Comparison of ENCODE assay signal across 24 cellular contexts in genomic region chr19:50928841-50929240, GRCh38. TPM values are rescaled to one million over a fixed set of nuclear protein-coding genes. Genes with fewer than 3 reads are reported as not detected.
"Had no signal": no experiment of that assay in that cellular context is flagged by ENCODE, and none has a peak within 500 bp of the region (broad histone marks: within the 10 kb centered on the region; RNA-seq: fewer than 3 reads in every experiment).

No MANE protein-coding gene starts in this region.

- ATAC-seq: gastroesophageal sphincter; heart left ventricle; naive thymus-derived CD8-positive, alpha-beta T cell; right lobe of liver; stimulated activated effector memory CD8-positive, alpha-beta T cell treated with anti-CD3 and anti-CD28 coated beads, Interleukin-12 subunit alpha, Interleukin-12 subunit beta, amount 100 ng/mL, for 72 hours had no signal

- H3K27me3 ChIP-seq: vagina had no signal

- H3K27ac ChIP-seq: cardiac muscle cell, esophagus muscularis mucosa, gastroesophageal sphincter, heart left ventricle, right lobe of liver, stomach, vagina had no signal

- H3K9me3 ChIP-seq: esophagus muscularis mucosa, gastroesophageal sphincter, heart left ventricle, right lobe of liver, stomach, vagina had no signal

- DNase-seq: activated CD4-positive, alpha-beta T cell treated with anti-CD3 and anti-CD28 coated beads, Interleukin-2, amount 50 U/mL, for 48 hours; amniotic stem cell; effector memory CD4-positive, alpha-beta T cell; heart left ventricle; immature natural killer cell; kidney glomerular epithelial cell; naive thymus-derived CD8-positive, alpha-beta T cell; right lobe of liver; small intestine; stimulated activated CD4-positive, alpha-beta T cell treated with anti-CD3 and anti-CD28 coated beads, Interleukin-4, amount 100 ng/mL, for 24 hours; stomach; trophoblast cell had no signal

- H3K36me3 ChIP-seq: cardiac muscle cell, esophagus muscularis mucosa, gastroesophageal sphincter, heart left ventricle, right lobe of liver, stomach, vagina had no signal

- H3K4me3 ChIP-seq: cardiac muscle cell, esophagus muscularis mucosa, gastroesophageal sphincter, heart left ventricle, right lobe of liver, stomach, vagina had no signal

- H3K4me1 ChIP-seq: esophagus muscularis mucosa, gastroesophageal sphincter, heart left ventricle, right lobe of liver, stomach, vagina had no signal

RNA-seq across cellular contexts. Expression of gene KLK4, which starts 17.6 kb away (rescaled TPM):
- total RNA-seq: activated T-helper 1 cell treated with anti-CD3 and anti-CD28 coated beads, Interleukin-12 subunit alpha, Interleukin-12 subunit beta, Interleukin-2, Interleukin-4 antibody, amounts not matched to agents 30 ng/mL and 10 ng/mL and 1 ng/mL, durations not matched to agents 14 hours and 24 hours and 36 hours; cardiac muscle cell; chondrocyte; endothelial cell of umbilical vein; esophagus muscularis mucosa; gastroesophageal sphincter; heart left ventricle; liver; naive thymus-derived CD8-positive, alpha-beta T cell; osteocyte; pulmonary artery endothelial cell; right lobe of liver; stomach; temporal lobe; vagina had no signal
- polyA plus RNA-seq: cardiac muscle cell; endothelial cell of umbilical vein; heart left ventricle; immature natural killer cell; liver; naive thymus-derived CD8-positive, alpha-beta T cell; small intestine; stomach had no signal

RNA-seq across cellular contexts. Expression of gene KLK5, which starts 24.0 kb away (rescaled TPM):
- total RNA-seq: activated T-helper 1 cell treated with anti-CD3 and anti-CD28 coated beads, Interleukin-12 subunit alpha, Interleukin-12 subunit beta, Interleukin-2, Interleukin-4 antibody, amounts not matched to agents 30 ng/mL and 10 ng/mL and 1 ng/mL, durations not matched to agents 14 hours and 24 hours and 36 hours; cardiac muscle cell; endothelial cell of umbilical vein; esophagus muscularis mucosa; liver; naive thymus-derived CD8-positive, alpha-beta T cell; osteocyte; pulmonary artery endothelial cell; right lobe of liver; stomach; temporal lobe had no signal
- polyA plus RNA-seq: cardiac muscle cell; endothelial cell of umbilical vein; heart left ventricle; immature natural killer cell; liver; naive thymus-derived CD8-positive, alpha-beta T cell had no signal

RNA-seq across cellular contexts. Expression of gene KLK6, which starts 40.5 kb away (rescaled TPM):
- total RNA-seq: activated T-helper 1 cell treated with anti-CD3 and anti-CD28 coated beads, Interleukin-12 subunit alpha, Interleukin-12 subunit beta, Interleukin-2, Interleukin-4 antibody, amounts not matched to agents 30 ng/mL and 10 ng/mL and 1 ng/mL, durations not matched to agents 14 hours and 24 hours and 36 hours; chondrocyte; endothelial cell of umbilical vein; esophagus muscularis mucosa; heart left ventricle; liver; naive thymus-derived CD8-positive, alpha-beta T cell; osteocyte; pulmonary artery endothelial cell; right lobe of liver; stomach had no signal
- polyA plus RNA-seq: heart left ventricle; immature natural killer cell; liver; naive thymus-derived CD8-positive, alpha-beta T cell had no signal

RNA-seq across cellular contexts. Expression of gene KLK7, which starts 54.9 kb away (rescaled TPM):
- total RNA-seq: activated T-helper 1 cell treated with anti-CD3 and anti-CD28 coated beads, Interleukin-12 subunit alpha, Interleukin-12 subunit beta, Interleukin-2, Interleukin-4 antibody, amounts not matched to agents 30 ng/mL and 10 ng/mL and 1 ng/mL, durations not matched to agents 14 hours and 24 hours and 36 hours; cardiac muscle cell; chondrocyte; endothelial cell of umbilical vein; liver; naive thymus-derived CD8-positive, alpha-beta T cell; osteocyte; pulmonary artery endothelial cell; right lobe of liver; stomach; temporal lobe had no signal
- polyA plus RNA-seq: endothelial cell of umbilical vein; heart left ventricle; immature natural killer cell; liver; naive thymus-derived CD8-positive, alpha-beta T cell had no signal

RNA-seq across cellular contexts. Expression of gene KLK2, which starts 55.6 kb away (rescaled TPM):
- total RNA-seq: activated T-helper 1 cell treated with anti-CD3 and anti-CD28 coated beads, Interleukin-12 subunit alpha, Interleukin-12 subunit beta, Interleukin-2, Interleukin-4 antibody, amounts not matched to agents 30 ng/mL and 10 ng/mL and 1 ng/mL, durations not matched to agents 14 hours and 24 hours and 36 hours; cardiac muscle cell; chondrocyte; endothelial cell of umbilical vein; esophagus muscularis mucosa; gastroesophageal sphincter; heart left ventricle; liver; naive thymus-derived CD8-positive, alpha-beta T cell; osteocyte; pulmonary artery endothelial cell; right lobe of liver; temporal lobe; vagina had no signal
- polyA plus RNA-seq: cardiac muscle cell; endothelial cell of umbilical vein; heart left ventricle; immature natural killer cell; liver; naive thymus-derived CD8-positive, alpha-beta T cell; stomach had no signal
